ENCODE assay signal across 8 cellular contexts in the genomic region with DNA sequence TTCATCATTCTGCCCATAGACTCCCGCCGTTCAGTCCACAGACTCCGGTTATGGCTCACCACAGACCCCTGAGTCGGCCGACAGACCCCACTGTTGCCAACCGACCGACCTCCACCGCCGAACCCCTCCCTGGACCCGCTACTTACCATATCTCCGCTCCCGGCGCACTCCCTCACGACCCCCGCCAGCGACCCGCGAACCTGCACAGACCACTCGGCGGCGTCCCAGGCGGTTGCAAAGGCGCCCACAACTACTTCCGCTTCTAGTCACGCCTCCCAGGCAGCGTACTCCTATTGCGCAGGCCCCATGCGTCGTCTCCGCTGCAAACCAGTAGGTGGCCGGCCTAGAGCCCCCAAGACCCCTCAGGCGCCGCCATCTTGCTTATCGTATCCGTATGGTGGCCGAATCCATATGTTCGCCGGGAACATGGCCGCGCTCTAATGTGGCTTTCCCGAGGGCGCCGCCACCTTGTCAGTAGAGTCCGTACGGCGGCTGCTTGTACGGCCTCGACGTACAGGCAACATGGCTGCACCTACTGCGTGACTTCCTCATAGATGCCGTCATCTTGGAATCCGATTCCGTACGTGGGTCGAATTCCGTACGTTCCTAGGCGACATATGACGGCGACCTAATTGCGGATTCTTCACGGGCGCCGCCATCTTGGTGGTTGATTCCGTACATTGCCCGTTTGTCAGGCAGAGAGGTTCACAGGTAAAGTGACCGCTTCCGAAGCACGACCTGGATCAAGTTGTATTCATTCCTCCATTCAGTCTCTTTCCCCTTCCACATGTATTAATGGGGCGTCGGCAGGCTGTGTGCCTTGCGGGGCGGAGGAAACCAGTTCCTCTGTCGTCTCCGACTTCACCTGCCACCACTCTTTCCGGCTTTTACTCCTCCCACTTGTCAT. TPM values are rescaled to one million over a fixed set of nuclear protein-coding genes. Genes with fewer than 3 reads are reported as not detected.
DNase-seq lines count a peak whose midpoint lies in the region; ATAC-seq and TF ChIP-seq lines count a peak whose summit lies in the region.

A gene (minus strand): TSS at position 252 of the 907 bp plus-strand sequence. CDS start 103 bp downstream, at position 149.

- TF ChIP-seq CTCF in GM12875 (IDR thresholded peaks at IDR 0.05; ENCODE audit: borderline replicate concordance, insufficient read depth, low read depth, low read length) (peak; percentile 64), parathyroid adenoma (IDR thresholded peaks at IDR 0.05) (peak; percentile 51), tibial nerve (IDR thresholded peaks at IDR 0.05) (peak; percentile 37 to 86 (median 43))

- H3K27ac ChIP-seq in parathyroid adenoma (peak within 1 kb of the TSS; percentile 91), tibial nerve (peak within 1 kb of the TSS; percentile 73 to 96 (median 86))

- H3K4me2 ChIP-seq in parathyroid adenoma (ENCODE audit: low read length), result peak within 1 kb of the TSS; percentile 76

- peaks cover 23% of the 10 kb centered on the region for H3K4me1 Mint-ChIP-seq in activated naive CD8-positive, alpha-beta T cell treated with anti-CD3 and anti-CD28 coated beads, Interleukin-2, amount 50 U/mL, for 24 hours

- intact Hi-C loops in Right ventricle myocardium superior (cut with DNase I), result no loop called here

- TF ChIP-seq EP300 in tibial nerve (IDR thresholded peaks at IDR 0.05), result peak; percentile 73 to 91

- no peaks in the 10 kb centered on the region for H3K27me3 Mint-ChIP-seq in activated naive CD8-positive, alpha-beta T cell treated with anti-CD3 and anti-CD28 coated beads, Interleukin-2, amount 50 U/mL, for 24 hours

- H3K36me3 ChIP-seq in parathyroid adenoma (ENCODE audit: control insufficient read depth, insufficient read depth, low read length) (no peaks in the 10 kb centered on the region), tibial nerve (peaks cover 0 to 37% (median 0%) of the 10 kb centered on the region in 3 donors)

- H3K9me3 ChIP-seq in parathyroid adenoma (ENCODE audit: control insufficient read depth, low read length), result no peaks in the 10 kb centered on the region
- H3K9me3 ChIP-seq in tibial nerve, result no peaks in the 10 kb centered on the region

- DNase-seq in NCI-H1417 treated with DMSO at 0.1 percent for 48 hours (lab: John Stamatoyannopoulos, UW) (peak; percentile 97), SW480 (ENCODE audit: low spot score) (peak; percentile 94), Right ventricle myocardium superior (peak; percentile 98), tibial nerve (ENCODE audit: low spot score in 2 of 2) (peak; percentile 91 to 95)
- DNase-seq in activated naive CD8-positive, alpha-beta T cell treated with anti-CD3 and anti-CD28 coated beads, Interleukin-2, amount 50 U/mL, for 24 hours, result peak; percentile 91

- no peaks in the 10 kb centered on the region for H3K4me1 ChIP-seq in parathyroid adenoma
- peaks cover 0 to 17% (median 3%) of the 10 kb centered on the region in 4 donors for H3K4me1 ChIP-seq in tibial nerve

- ATAC-seq in HG02798 (IDR thresholded peaks at IDR 0.05; ENCODE audit: poor library complexity, unreplicated experiment) (peak; percentile 94), Right ventricle myocardium superior (ENCODE audit: poor library complexity) (peak; percentile 96)
- ATAC-seq in activated naive CD8-positive, alpha-beta T cell treated with anti-CD3 and anti-CD28 coated beads, Interleukin-2, amount 50 U/mL, for 24 hours, result peak; percentile 92

- WGBS in tibial nerve, 2 donors, result 0% methylated on average over 56 to 75 of the region's 76 CpGs

- peak in 1 of 2 donors; percentile 41 for TF ChIP-seq POLR2A in tibial nerve (IDR thresholded peaks at IDR 0.05)

- H3K36me3 Mint-ChIP-seq in activated naive CD8-positive, alpha-beta T cell treated with anti-CD3 and anti-CD28 coated beads, Interleukin-2, amount 50 U/mL, for 24 hours (ENCODE audit: low read depth), result peaks cover 35% of the 10 kb centered on the region

- H3K4me3 ChIP-seq in GM12875 (ENCODE audit: low read depth, low read length) (peak within 1 kb of the TSS; percentile 67), parathyroid adenoma (ENCODE audit: low read depth, low read length) (peak within 1 kb of the TSS; percentile 80), tibial nerve (peak within 1 kb of the TSS; percentile 63 to 90 (median 78))

- H3K9ac ChIP-seq in parathyroid adenoma, result peak within 1 kb of the TSS; percentile 62

- no peaks in the 10 kb centered on the region for H3K27me3 ChIP-seq in parathyroid adenoma (ENCODE audit: control insufficient read depth, insufficient read depth, low read length)
- no peaks in the 10 kb centered on the region for H3K27me3 ChIP-seq in tibial nerve

- no peaks in the 10 kb centered on the region for H3K79me2 ChIP-seq in parathyroid adenoma

- no peaks in the 10 kb centered on the region for H3K9me3 Mint-ChIP-seq in activated naive CD8-positive, alpha-beta T cell treated with anti-CD3 and anti-CD28 coated beads, Interleukin-2, amount 50 U/mL, for 24 hours

- peak within 1 kb of the TSS; percentile 97 for H3K27ac Mint-ChIP-seq in activated naive CD8-positive, alpha-beta T cell treated with anti-CD3 and anti-CD28 coated beads, Interleukin-2, amount 50 U/mL, for 24 hours

- H3K4me3 Mint-ChIP-seq in activated naive CD8-positive, alpha-beta T cell treated with anti-CD3 and anti-CD28 coated beads, Interleukin-2, amount 50 U/mL, for 24 hours, result peak within 1 kb of the TSS; percentile 100

- peak within 1 kb of the TSS; percentile 96 for H2AFZ ChIP-seq in parathyroid adenoma

RNA-seq across cellular contexts. Expression of the gene that starts here (rescaled TPM):
- total RNA-seq in Right ventricle myocardium superior (39.4 TPM), tibial nerve (100 to 1,000 TPM in 1 of 4 donors, 10 to 100 TPM in 3; 73.9 to 131 (median 81.6) TPM)

Comparison
In these comparisons a context has a peak if more than half of its experiments do, and no peak if none do; other contexts are left out.
1. Peak in every context shown above with its lines: DNase-seq, ATAC-seq, H3K4me3 ChIP-seq and H3K27ac ChIP-seq.